In genomic region chr19:18922228-18922985, GRCh38 we compare ENCODE assay signal across 30 cellular contexts. TPM values are rescaled to one million over a fixed set of nuclear protein-coding genes. Genes with fewer than 3 reads are reported as not detected.
"Had no signal": no experiment of that assay in that cellular context is flagged by ENCODE, and none has a peak within 500 bp of the region (broad histone marks: within the 10 kb centered on the region; RNA-seq: fewer than 3 reads in every experiment).

No MANE protein-coding gene starts in this region.

- H3K9me3 ChIP-seq: breast epithelium, MG63, SJSA1 had no signal

- H3K27me3 ChIP-seq: breast epithelium, MG63, SJSA1 had no signal

- H3K4me3 Mint-ChIP-seq: activated CD8-positive, alpha-beta memory T cell treated with anti-CD3 and anti-CD28 coated beads, Interleukin-2, amount 10 ng/mL, durations not matched to agents 7 days and 5 days; T-helper 1 cell treated with Interleukin-12 subunit alpha and Interleukin-12 subunit beta and Interleukin-4 antibody, amounts not matched to agents 30 μg/mL and 1 μg/mL, for 36 hours had no signal

- H3K27ac Mint-ChIP-seq: activated CD8-positive, alpha-beta memory T cell treated with anti-CD3 and anti-CD28 coated beads, Interleukin-2, amount 10 ng/mL, durations not matched to agents 7 days and 5 days; activated naive CD4-positive, alpha-beta T cell treated with anti-CD3 and anti-CD28 coated beads, Interleukin-2, amount 50 U/mL, for 24 hours; activated T-helper 17 cell treated with anti-CD3 and anti-CD28 coated beads, Interleukin-2, amount 50 U/mL, for 72 hours; T-helper 1 cell treated with Interleukin-12 subunit alpha and Interleukin-12 subunit beta and Interleukin-4 antibody, amounts not matched to agents 30 μg/mL and 1 μg/mL, for 36 hours; WTC11 had no signal

- H3K36me3 ChIP-seq: breast epithelium had no signal

- H3K27ac ChIP-seq: breast epithelium, KMS-11, SJSA1 had no signal

- H3K4me1 Mint-ChIP-seq: activated T-helper 17 cell treated with anti-CD3 and anti-CD28 coated beads, Interleukin-2, amount 50 U/mL, for 72 hours had no signal

- H3K9ac ChIP-seq: KMS-11 had no signal

- ATAC-seq: activated CD8-positive, alpha-beta memory T cell treated with anti-CD3 and anti-CD28 coated beads, Interleukin-2, amount 10 ng/mL, durations not matched to agents 7 days and 5 days; activated T-helper 17 cell treated with anti-CD3 and anti-CD28 coated beads, Interleukin-2, amount 50 U/mL, for 72 hours; Panc1; SK-N-SH treated with all-trans-retinoic acid at 6 μM for 48 hours; WTC11 had no signal

- H3K9me3 Mint-ChIP-seq: activated naive CD4-positive, alpha-beta T cell treated with anti-CD3 and anti-CD28 coated beads, Interleukin-2, amount 50 U/mL, for 24 hours; activated T-helper 17 cell treated with anti-CD3 and anti-CD28 coated beads, Interleukin-2, amount 50 U/mL, for 72 hours; T-helper 1 cell treated with Interleukin-12 subunit alpha and Interleukin-12 subunit beta and Interleukin-4 antibody, amounts not matched to agents 30 μg/mL and 1 μg/mL, for 36 hours; WTC11 had no signal

- H3K27me3 Mint-ChIP-seq: activated CD8-positive, alpha-beta memory T cell treated with anti-CD3 and anti-CD28 coated beads, Interleukin-2, amount 10 ng/mL, durations not matched to agents 7 days and 5 days; activated naive CD4-positive, alpha-beta T cell treated with anti-CD3 and anti-CD28 coated beads, Interleukin-2, amount 50 U/mL, for 24 hours; activated T-helper 17 cell treated with anti-CD3 and anti-CD28 coated beads, Interleukin-2, amount 50 U/mL, for 72 hours had no signal

- H3K4me3 ChIP-seq: breast epithelium, MG63, SJSA1 had no signal

- DNase-seq: activated CD4-positive, alpha-beta T cell treated with anti-CD3 and anti-CD28 coated beads for 48 hours; activated CD4-positive, alpha-beta T cell treated with anti-CD3 and anti-CD28 coated beads, Interleukin-2, amount 50 U/mL, for 48 hours; activated CD4-positive, CD25-positive, alpha-beta regulatory T cell treated with anti-CD3 and anti-CD28 coated beads, Interleukin-2, amount 50 U/mL, for 72 hours; activated CD8-positive, alpha-beta memory T cell treated with anti-CD3 and anti-CD28 coated beads, Interleukin-2, amount 10 ng/mL, durations not matched to agents 7 days and 5 days; activated gamma-delta T cell treated with Interleukin-2 at 50 U/mL for 16 hours; activated T-cell treated with anti-CD3 and anti-CD28 coated beads, Interleukin-2, amount 50 U/mL, for 48 hours; MG63; MV-4-11; NCI-H1092 treated with DMSO at 0.1 percent for 48 hours; NCI-H1436; NCI-H1694 treated with DMSO at 0.1 percent for 48 hours; NCI-H2029 treated with DMSO at 0.1 percent for 48 hours; NCI-H345; NCI-H510A; NCI-H526 treated with DMSO at 0.1 percent for 48 hours; NCI-H82; NK-92 treated with Interleukin-12 subunit alpha and Interleukin-12 subunit beta, amount 100 ng/mL, for 24 hours; OCI-M1; SHP77; SW 1271; T-helper 9 cell had no signal

- H3K4me2 ChIP-seq: KMS-11 had no signal

RNA-seq across cellular contexts. Expression of gene CERS1, which starts 26.4 kb away (rescaled TPM):
- total RNA-seq: activated CD8-positive, alpha-beta memory T cell treated with anti-CD3 and anti-CD28 coated beads, Interleukin-2, amount 10 ng/mL, durations not matched to agents 7 days and 5 days; activated T-helper 17 cell treated with anti-CD3 and anti-CD28 coated beads, Interleukin-2, amount 50 U/mL, for 72 hours; SJSA1 had no signal
